Comparison of ENCODE assay signal across 15 cellular contexts in genomic region chr11:22433517-22433916, GRCh38.
"Had no signal": no experiment of that assay in that cellular context is flagged by ENCODE, and none has a peak within 500 bp of the region (broad histone marks: within the 10 kb centered on the region; RNA-seq: fewer than 3 reads in every experiment).

No MANE protein-coding gene starts in this region.

- H3K27ac Mint-ChIP-seq: activated naive CD4-positive, alpha-beta T cell treated with anti-CD3 and anti-CD28 coated beads, Interleukin-2, amount 10 ng/mL, durations not matched to agents 7 days and 5 days; activated T-helper 2 cell treated with anti-CD3 and anti-CD28 coated beads, Interferon-gamma antibody, Interleukin-2, Interleukin-4, amounts not matched to agents 10 μg/mL and 5 μg/mL and 100 μg/mL, durations not matched to agents 14 hours and 24 hours and 36 hours; immature natural killer cell; naive B cell; stimulated activated memory B cell treated with anti-CD40 and anti-IgM and Interleukin-4, amounts not matched to agents 10 μg/mL and 1 μg/mL and 100 μg/mL, for 72 hours had no signal

- H3K4me3 ChIP-seq: colonic mucosa had no signal

- H3K36me3 Mint-ChIP-seq: activated naive CD4-positive, alpha-beta T cell treated with anti-CD3 and anti-CD28 coated beads, Interleukin-2, amount 10 ng/mL, durations not matched to agents 7 days and 5 days; immature natural killer cell; naive B cell; stimulated activated memory B cell treated with anti-CD40 and anti-IgM and Interleukin-4, amounts not matched to agents 10 μg/mL and 1 μg/mL and 100 μg/mL, for 72 hours had no signal

- DNase-seq: activated CD4-positive, alpha-beta T cell treated with anti-CD3 and anti-CD28 coated beads, Interleukin-2, amount 50 U/mL, for 4 hours; activated naive CD4-positive, alpha-beta T cell treated with anti-CD3 and anti-CD28 coated beads, Interleukin-2, amount 10 ng/mL, durations not matched to agents 7 days and 5 days; adrenal gland; central memory CD4-positive, alpha-beta T cell; colonic mucosa; foreskin fibroblast; immature natural killer cell; left colon; lower lobe of right lung; naive B cell; tibial artery; uterus had no signal

- H3K4me3 Mint-ChIP-seq: activated naive CD4-positive, alpha-beta T cell treated with anti-CD3 and anti-CD28 coated beads, Interleukin-2, amount 10 ng/mL, durations not matched to agents 7 days and 5 days; immature natural killer cell; stimulated activated memory B cell treated with anti-CD40 and anti-IgM and Interleukin-4, amounts not matched to agents 10 μg/mL and 1 μg/mL and 100 μg/mL, for 72 hours had no signal

- H3K27me3 ChIP-seq: adrenal gland, colonic mucosa, uterus had no signal

- ATAC-seq: activated CD4-positive, CD25-positive, alpha-beta regulatory T cell treated with anti-CD3 and anti-CD28 coated beads, Interleukin-2, amount 50 U/mL, for 24 hours; left colon; lower lobe of right lung; stimulated activated memory B cell treated with anti-CD40 and anti-IgM and Interleukin-4, amounts not matched to agents 10 μg/mL and 1 μg/mL and 100 μg/mL, for 72 hours had no signal

- H3K4me1 Mint-ChIP-seq: immature natural killer cell had no signal

- H3K27ac ChIP-seq: adrenal gland, colonic mucosa, lower lobe of right lung, tibial artery, uterus had no signal

- H3K9me3 Mint-ChIP-seq: activated naive CD4-positive, alpha-beta T cell treated with anti-CD3 and anti-CD28 coated beads, Interleukin-2, amount 10 ng/mL, durations not matched to agents 7 days and 5 days; activated T-helper 2 cell treated with anti-CD3 and anti-CD28 coated beads, Interferon-gamma antibody, Interleukin-2, Interleukin-4, amounts not matched to agents 10 μg/mL and 5 μg/mL and 100 μg/mL, durations not matched to agents 14 hours and 24 hours and 36 hours had no signal

- H3K4me1 ChIP-seq: adrenal gland, colonic mucosa, uterus had no signal

- H3K36me3 ChIP-seq: adrenal gland, colonic mucosa, lower lobe of right lung, tibial artery, uterus had no signal

- H3K9me3 ChIP-seq: adrenal gland, colonic mucosa, lower lobe of right lung, tibial artery, uterus had no signal
